ENCODE assay signal across 9 cellular contexts in the genomic region with DNA sequence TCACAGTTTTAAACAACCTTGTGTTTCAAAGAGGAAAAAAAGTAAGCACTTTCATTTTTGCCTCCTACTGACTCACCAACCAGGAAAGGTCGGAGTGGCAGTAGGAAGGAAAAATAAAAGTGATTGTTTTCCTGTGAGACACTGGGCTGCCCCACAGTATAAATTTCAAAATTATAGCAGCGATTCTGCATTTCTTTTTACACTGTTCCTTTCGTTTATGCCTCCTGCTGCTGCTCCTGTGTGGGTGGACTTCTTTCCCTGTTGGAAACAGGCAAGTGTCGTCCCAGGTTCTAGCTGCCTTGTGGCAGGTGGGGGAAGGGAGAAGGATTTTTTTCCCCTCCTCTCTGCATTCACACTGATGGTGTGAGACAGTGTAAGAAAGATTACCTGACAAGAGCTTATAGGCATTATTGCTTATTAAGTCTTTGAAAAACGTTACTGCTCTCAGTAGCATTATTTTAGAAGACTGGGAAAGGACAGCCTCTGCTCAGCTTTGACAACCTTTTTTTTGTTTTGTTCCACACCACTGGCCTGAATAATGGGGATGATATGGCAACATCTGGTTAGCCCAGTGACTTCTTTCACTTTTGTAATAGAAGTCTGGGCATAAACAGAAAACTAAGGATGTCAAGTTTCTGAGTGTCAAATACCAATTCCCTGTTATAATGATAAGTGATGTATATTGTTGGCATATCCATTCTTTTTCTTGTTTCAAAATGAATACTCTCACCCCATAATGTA.
DNase-seq lines count a peak whose midpoint lies in the region; ATAC-seq, FAIRE-seq and TF ChIP-seq lines count a peak whose summit lies in the region.
"Had no signal": no experiment of that assay in that cellular context is flagged by ENCODE, and none has a peak within 500 bp of the region (broad histone marks: within the 10 kb centered on the region; RNA-seq: fewer than 3 reads in every experiment).

No MANE protein-coding gene starts in this region.

- FAIRE-seq in GM19239 (lab: Jason Lieb, UNC), result peak; percentile 77

- peaks cover 53% of the 10 kb centered on the region for H3K36me3 ChIP-seq in osteoblast (ENCODE audit: insufficient read depth, low read length)

- peak overlapping the region; percentile 85 for H3K4me2 ChIP-seq in osteoblast (ENCODE audit: insufficient read depth, low read length)

- no peaks in the 10 kb centered on the region for H3K27me3 ChIP-seq in osteoblast (ENCODE audit: insufficient read depth, low read length)

- no peak for ATAC-seq in HG03571 (IDR thresholded peaks at IDR 0.05; ENCODE audit: unreplicated experiment)
- no peak for ATAC-seq in GM21381 (IDR thresholded peaks at IDR 0.05; ENCODE audit: unreplicated experiment)

- no peak overlapping the region for H2AFZ ChIP-seq in osteoblast (ENCODE audit: low read length)

- no peak for TF ChIP-seq POLR2A in lower leg skin (IDR thresholded peaks at IDR 0.05)
- TF ChIP-seq POLR2A in erythroblast (IDR thresholded peaks at IDR 0.05; ENCODE audit: low read length), result no peak

- H3K4me3 ChIP-seq in epithelial cell of esophagus (ENCODE audit: low read length) (no peak overlapping the region), osteoblast (ENCODE audit: insufficient read depth, low read length) (peak overlapping the region; percentile 57), lower leg skin (ENCODE audit: low read depth, poor library complexity, severe bottlenecking) (no peak overlapping the region)

- peak overlapping the region; percentile 72 for H3K27ac ChIP-seq in osteoblast (ENCODE audit: low read depth, low read length)
- H3K27ac ChIP-seq: HL-60 had no signal

- intact Hi-C loops in lower leg skin (cut with DNase I; ENCODE audit: low total_unique reads), result no loop called here

- DNase-seq in GM19239 (ENCODE audit: insufficient read length, low spot score) (no peak), Kasumi-1 (lab: John Stamatoyannopoulos, UW) (peak; percentile 11 to 13), epithelial cell of esophagus (ENCODE audit: low read depth) (peak; percentile 49), osteoblast (ENCODE audit: insufficient read length, low spot score, missing footprints) (peak; percentile 43), lower leg skin (ENCODE audit: low spot score in 2 of 2) (no peak), erythroblast (lab: John Stamatoyannopoulos, UW) (no peak)

- TF ChIP-seq CTCF in epithelial cell of esophagus (IDR thresholded peaks at IDR 0.05; ENCODE audit: insufficient read depth, low read depth, low read length, missing control alignments) (no peak), osteoblast (IDR thresholded peaks at IDR 0.05; ENCODE audit: extremely low read depth, low read depth, low read length) (no peak), lower leg skin (IDR thresholded peaks at IDR 0.05) (no peak)

- peaks cover 93% of the 10 kb centered on the region for H3K79me2 ChIP-seq in osteoblast (ENCODE audit: insufficient read depth, low read length)

- H3K9me3 ChIP-seq in osteoblast (ENCODE audit: low read depth, low read length), result no peaks in the 10 kb centered on the region

- WGBS in lower leg skin, 2 donors, result 44 to 59% methylated on average over 5 of the region's 5 CpGs

- peaks cover 32% of the 10 kb centered on the region for H3K4me1 ChIP-seq in osteoblast (ENCODE audit: insufficient read depth, low read length)

- H4K20me1 ChIP-seq in osteoblast (ENCODE audit: insufficient read depth, low read length), result peaks cover 28% of the 10 kb centered on the region

Comparison
In these comparisons a context has a peak if more than half of its experiments do, and no peak if none do; other contexts are left out.
1. DNase-seq: peak in Kasumi-1 (2 of 2), epithelial cell of esophagus (single experiment) and osteoblast (single experiment); none in GM19239 (single experiment), lower leg skin (0 of 2) and erythroblast (0 of 2).